ENCODE assay signal across 10 cellular contexts in genomic region chr12:49091836-49092085, GRCh38. TPM values are rescaled to one million over a fixed set of nuclear protein-coding genes. Genes with fewer than 3 reads are reported as not detected.
DNase-seq lines count a peak whose midpoint lies in the region; TF ChIP-seq lines count a peak whose summit lies in the region.
"Had no signal": no experiment of that assay in that cellular context is flagged by ENCODE, and none has a peak within 500 bp of the region (broad histone marks: within the 10 kb centered on the region; RNA-seq: fewer than 3 reads in every experiment).

No MANE protein-coding gene starts in this region.

- no peak overlapping the region for H3K27ac ChIP-seq in AG04450 (ENCODE audit: low read depth, low read length)
- no peak overlapping the region for H3K27ac ChIP-seq in HEK293 (ENCODE audit: extremely low read depth, low read depth, low read length)
- peak overlapping the region in 18 of 59 donors; percentile 2 to 55 (median 37) for H3K27ac ChIP-seq in dorsolateral prefrontal cortex
- H3K27ac ChIP-seq in colonic mucosa = no peak overlapping the region

- H3K9me3 ChIP-seq in AG04450 (ENCODE audit: control insufficient read depth, insufficient read depth, low read length) = no peaks in the 10 kb centered on the region
- H3K9me3 ChIP-seq in HEK293 (ENCODE audit: control insufficient read depth, insufficient read depth, low read depth, low read length) = no peaks in the 10 kb centered on the region
- H3K9me3 ChIP-seq in colonic mucosa = no peaks in the 10 kb centered on the region

- no peak overlapping the region for H3K9ac ChIP-seq in colonic mucosa (ENCODE audit: low read depth in 2 of 2, low read length in 2 of 2)

- intact Hi-C loops in dorsolateral prefrontal cortex (cut with DNase I) (loop anchor here in 1 of 2 donors (2.0 kb wide), 1 partner anchor 29 kb away; no protein-coding TSS in a partner anchor), colonic mucosa (cut with DNase I) (no loop called here)

- peaks cover 73% of the 10 kb centered on the region for H3K27me3 Mint-ChIP-seq in neural crest cell (ENCODE audit: low read depth)

- CTCF ChIA-PET in AG04450 (lab: Charles Lee) (interaction anchor here (0.6 to 5.9 kb wide), 10 partner anchors 9 to 1312 kb away, joined by 3 to 48 read pairs (median 6); partner anchors contain the start of genes LMBR1L and RHEBL1), HEK293 (lab: Yijun Ruan, JAX) (interaction anchor here (0.6 to 5.0 kb wide), 21 partner anchors 9 to 103 kb away, joined by 3 to 74 read pairs (median 5); partner anchors contain the start of genes LMBR1L and RHEBL1)

- H3K9me3 Mint-ChIP-seq in neural crest cell = no peaks in the 10 kb centered on the region

- H3K27me3 ChIP-seq in AG04450 (ENCODE audit: control insufficient read depth, insufficient read depth, low read length) = peaks cover 20% of the 10 kb centered on the region
- H3K27me3 ChIP-seq in dorsolateral prefrontal cortex = peaks cover 0 to 57% (median 14%) of the 10 kb centered on the region in 45 donors
- H3K27me3 ChIP-seq in colonic mucosa = peaks cover 61% of the 10 kb centered on the region

- peak overlapping the region; percentile 100 for H3K27ac Mint-ChIP-seq in neural crest cell (ENCODE audit: unreplicated experiment)

- peaks cover 3% of the 10 kb centered on the region for H3K36me3 Mint-ChIP-seq in neural crest cell (ENCODE audit: low read depth)

- H3K4me1 ChIP-seq in HEK293 (ENCODE audit: control insufficient read depth, insufficient read depth, low read length) (no peaks in the 10 kb centered on the region), colonic mucosa (peaks cover 6% of the 10 kb centered on the region)

- no peak for TF ChIP-seq CTCF in AG04450 (IDR thresholded peaks at IDR 0.05; ENCODE audit: low read depth, low read length)
- TF ChIP-seq CTCF in HEK293 (tag by site-specific recombination; IDR thresholded peaks at IDR 0.05) = no peak
- no peak for TF ChIP-seq CTCF in dorsolateral prefrontal cortex (IDR thresholded peaks at IDR 0.05 in 54 of 56, conservative IDR thresholded peaks at IDR 0.05 in 2 of 56; ENCODE audit: low read depth in 1 of 56, partially characterized antibody in 56 of 56)
- TF ChIP-seq CTCF in neural crest cell (conservative IDR thresholded peaks at IDR 0.05) = no peak
- TF ChIP-seq CTCF in colonic mucosa (IDR thresholded peaks at IDR 0.05) = no peak
- TF ChIP-seq CTCF in GM10266 (IDR thresholded peaks at IDR 0.05; ENCODE audit: control insufficient read depth, insufficient read depth, low read depth, missing control alignments) = no peak
- no peak for TF ChIP-seq CTCF in GM20000 (IDR thresholded peaks at IDR 0.05; ENCODE audit: extremely low read depth, missing control alignments)

- peaks cover 59% of the 10 kb centered on the region for H3K4me1 Mint-ChIP-seq in neural crest cell

- H3K4me3 ChIP-seq in AG04450 (ENCODE audit: low read depth, low read length) (peak overlapping the region; percentile 45), HEK293 (ENCODE audit: low read depth, low read length) (peak overlapping the region; percentile 26), dorsolateral prefrontal cortex (peak overlapping the region; percentile 25 to 74 (median 47)), colonic mucosa (no peak overlapping the region)

- H3K4me3 Mint-ChIP-seq in neural crest cell = peak overlapping the region; percentile 89

- DNase-seq in AG04450 (ENCODE audit: low read depth, low spot score) = no peak
- no peak for DNase-seq in dorsolateral prefrontal cortex
- no peak for DNase-seq in neural crest cell (ENCODE audit: low read depth, low spot score)
- no peak for DNase-seq in colonic mucosa
- no peak for DNase-seq in GM10266 (ENCODE audit: extremely low spot score)
- no peak for DNase-seq in effector CD4-positive, alpha-beta T cell
- DNase-seq in GM20000 (ENCODE audit: low spot score) = no peak
- DNase-seq: cerebellar nuclear complex; NK-92 treated with Interleukin-12 subunit alpha and Interleukin-12 subunit beta, amount 100 ng/mL, for 24 hours had no signal

- POLR2A ChIA-PET in AG04450 (lab: Yijun Ruan, JAX) (interaction anchor here (1.0 kb wide), 1 partner anchor 143 kb away, joined by 19 read pairs; no protein-coding TSS in a partner anchor), HEK293 (lab: Yijun Ruan, JAX) (interaction anchor here (0.7 to 4.8 kb wide), 6 partner anchors 22 to 39 kb away, joined by 3 to 28 read pairs (median 6); partner anchors contain the start of genes RHEBL1 and TUBA1B)

- H3K36me3 ChIP-seq in HEK293 (ENCODE audit: control insufficient read depth in 2 of 2, insufficient read depth in 1 of 2, low read length in 2 of 2) (peaks cover 3 to 14% of the 10 kb centered on the region in 2 experiments; a peak in 1 of 3 replicates), colonic mucosa (no peaks in the 10 kb centered on the region)

TF ChIP-seq in HEK293, 187 proteins besides CTCF, POLR2A, EP300 and RAD21 (continues in another document):
- TF ChIP-seq KLF1 (tag by site-specific recombination; IDR thresholded peaks at IDR 0.05) (no peak), ZNF211 (tag by site-specific recombination; IDR thresholded peaks at IDR 0.05; ENCODE audit: low read depth) (no peak), HIC1 (tag by site-specific recombination; IDR thresholded peaks at IDR 0.05) (peak; percentile 32; the same call in 1 of the 2 replicates), BCL11B (tag by site-specific recombination; IDR thresholded peaks at IDR 0.05; ENCODE audit: low read depth) (no peak), ZNF221 (tag by site-specific recombination; IDR thresholded peaks at IDR 0.05; ENCODE audit: borderline replicate concordance) (no peak), ZBTB17 (tag by site-specific recombination; IDR thresholded peaks at IDR 0.05) (no peak), ZNF10 (tag by site-specific recombination; IDR thresholded peaks at IDR 0.05) (no peak), ZNF548 (tag by site-specific recombination; IDR thresholded peaks at IDR 0.05) (no peak), ZFHX2 (tag by site-specific recombination; conservative IDR thresholded peaks at IDR 0.05) (no peak), ZNF324 (tag by site-specific recombination; IDR thresholded peaks at IDR 0.05) (no peak), ZNF561 (tag by site-specific recombination; IDR thresholded peaks at IDR 0.05; ENCODE audit: borderline replicate concordance) (no peak), ZNF664 (tag by site-specific recombination; IDR thresholded peaks at IDR 0.05) (no peak), ZNF335 (tag by site-specific recombination; conservative IDR thresholded peaks at IDR 0.05) (peak; percentile 56), ZNF530 (tag by site-specific recombination; IDR thresholded peaks at IDR 0.05; ENCODE audit: low read depth) (no peak)
- TF ChIP-seq, protein P1, sequence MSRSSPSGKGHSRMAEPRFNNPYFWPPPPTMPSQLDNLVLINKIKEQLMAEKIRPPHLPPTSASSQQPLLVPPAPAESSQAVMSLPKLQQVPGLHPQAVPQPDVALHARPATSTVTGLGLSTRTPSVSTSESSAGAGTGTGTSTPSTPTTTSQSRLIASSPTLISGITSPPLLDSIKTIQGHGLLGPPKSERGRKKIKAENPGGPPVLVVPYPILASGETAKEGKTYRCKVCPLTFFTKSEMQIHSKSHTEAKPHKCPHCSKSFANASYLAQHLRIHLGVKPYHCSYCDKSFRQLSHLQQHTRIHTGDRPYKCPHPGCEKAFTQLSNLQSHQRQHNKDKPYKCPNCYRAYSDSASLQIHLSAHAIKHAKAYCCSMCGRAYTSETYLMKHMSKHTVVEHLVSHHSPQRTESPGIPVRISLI (tag by site-specific recombination; IDR thresholded peaks at IDR 0.05) = no peak

RNA-seq across cellular contexts. Expression of gene DHH, which starts 2.8 kb away (rescaled TPM):
- not detected in 2 replicates for polyA plus RNA-seq in AG04450 (2011; rRNA removed)
- not detected in 2 replicates for polyA minus RNA-seq in AG04450 (2011; rRNA and poly(A)+ RNA removed)
- total RNA-seq in dorsolateral prefrontal cortex = 1 to 10 TPM in 4 of 120 experiments, under 1 TPM in 103, not detected in 13; 0.11 to 2.5 (median 0.42) TPM
- total RNA-seq in neural crest cell = 1.5 TPM in 2 replicates
- total RNA-seq in colonic mucosa = under 1 TPM; 0.29 to 0.52 TPM

RNA-seq across cellular contexts. Expression of gene LMBR1L, which starts 18.9 kb away (rescaled TPM):
- polyA plus RNA-seq in AG04450 (2011; rRNA removed) = 34.1 and 37.3 TPM in 2 replicates
- 53.6 and 65.0 TPM in 2 replicates for polyA minus RNA-seq in AG04450 (2011; rRNA and poly(A)+ RNA removed)
- total RNA-seq in dorsolateral prefrontal cortex (100 to 1,000 TPM in 3 of 120 experiments, 10 to 100 TPM in 117; 40.9 to 108 (median 65.9) TPM), neural crest cell (101 TPM in 2 replicates), colonic mucosa (10 to 100 TPM; 36.9 to 38.2 TPM)

RNA-seq across cellular contexts. Expression of gene RHEBL1, which starts 22.0 kb away (rescaled TPM):
- polyA plus RNA-seq in AG04450 (2011; rRNA removed) = 0.31 and 0.51 TPM in 2 replicates
- polyA minus RNA-seq in AG04450 (2011; rRNA and poly(A)+ RNA removed) = 0.30 TPM in 1 of 2 replicates, not detected in the other
- total RNA-seq in dorsolateral prefrontal cortex (10 to 100 TPM in 3 of 120 experiments, 1 to 10 TPM in 116, under 1 TPM in 1; 0.55 to 10.5 (median 5.5) TPM), neural crest cell (1.2 and 2.1 TPM in 2 replicates), colonic mucosa (under 1 TPM; 0.27 to 0.32 TPM)

RNA-seq across cellular contexts. Expression of gene KMT2D, which starts 31.2 kb away (rescaled TPM):
- polyA plus RNA-seq in AG04450 (2011; rRNA removed) = 8.9 and 11.2 TPM in 2 replicates
- 33.9 and 41.1 TPM in 2 replicates for polyA minus RNA-seq in AG04450 (2011; rRNA and poly(A)+ RNA removed)
- total RNA-seq in dorsolateral prefrontal cortex = 100 to 1,000 TPM in 86 of 120 experiments, 10 to 100 TPM in 34; 76.9 to 147 (median 107) TPM
- total RNA-seq in neural crest cell = 99.8 and 107 TPM in 2 replicates
- 10 to 100 TPM; 50.2 to 87.5 TPM for total RNA-seq in colonic mucosa

RNA-seq across cellular contexts. Expression of gene TUBA1B, which starts 39.4 kb away (rescaled TPM):
- 2,720 and 2,965 TPM in 2 replicates for polyA plus RNA-seq in AG04450 (2011; rRNA removed)
- polyA minus RNA-seq in AG04450 (2011; rRNA and poly(A)+ RNA removed) = 2,895 and 3,603 TPM in 2 replicates
- total RNA-seq in dorsolateral prefrontal cortex (1,000 to 10,000 TPM in 116 of 120 experiments, 100 to 1,000 TPM in 4; 810 to 2,486 (median 1,574) TPM), neural crest cell (3,094 and 3,153 TPM in 2 replicates), colonic mucosa (1,000 to 10,000 TPM in 1 of 2 donors, 100 to 1,000 TPM in 1; 445 to 1,717 TPM)
